8 cellular contexts compared by ENCODE assay signal in genomic region chr18:55509631-55510372, GRCh38.
A peak's percentile ranks its signal among the peaks of the same experiment; 100 is the strongest.
DNase-seq lines count a peak whose midpoint lies in the region; ATAC-seq, FAIRE-seq and TF ChIP-seq lines count a peak whose summit lies in the region.

No MANE protein-coding gene starts in this region.

- no peaks in the 10 kb centered on the region for H3K4me1 Mint-ChIP-seq in activated CD4-positive, alpha-beta memory T cell treated with anti-CD3 and anti-CD28 coated beads for 36 hours (ENCODE audit: low read depth)
- peaks cover 0 to 18% (median under 1%) of the 10 kb centered on the region in 4 donors for H3K4me1 Mint-ChIP-seq in naive thymus-derived CD8-positive, alpha-beta T cell

- H3K36me3 ChIP-seq in A673 (ENCODE audit: insufficient read depth, low read length, poor library complexity, severe bottlenecking) (no peaks in the 10 kb centered on the region), right lobe of liver (no peaks in the 10 kb centered on the region)

- H3K4me3 ChIP-seq in A673 (ENCODE audit: low read depth, low read length, poor library complexity, severe bottlenecking) (peak overlapping the region; percentile 18), right lobe of liver (no peak overlapping the region)

- H3K9me3 ChIP-seq in A673 (ENCODE audit: low read depth, low read length, poor library complexity, severe bottlenecking): no peaks in the 10 kb centered on the region
- no peaks in the 10 kb centered on the region for H3K9me3 ChIP-seq in right lobe of liver

- POLR2A ChIA-PET in A673 (lab: Charles Lee; ENCODE audit: low non-redundant PET): no interaction called here
- POLR2A ChIA-PET in activated CD4-positive, alpha-beta memory T cell treated with anti-CD3 and anti-CD28 coated beads for 36 hours (lab: Charles Lee): no interaction called here
- POLR2A ChIA-PET in naive thymus-derived CD8-positive, alpha-beta T cell (lab: Charles Lee): no interaction called here

- no peak overlapping the region for H3K27ac Mint-ChIP-seq in activated CD4-positive, alpha-beta memory T cell treated with anti-CD3 and anti-CD28 coated beads for 36 hours
- H3K27ac Mint-ChIP-seq in naive thymus-derived CD8-positive, alpha-beta T cell: peak overlapping the region in 1 of 10 donors; percentile 64

- peak; percentile 64 for FAIRE-seq in GM19239 (lab: Jason Lieb, UNC)

- no TSS peak for BruUV-seq in A673 (replicated peaks; lab: Mats Ljungman, UMichigan)

- H3K27me3 ChIP-seq in A673 (replicated peaks; ENCODE audit: insufficient read depth, low read depth, low read length, poor library complexity) (no peaks in the 10 kb centered on the region), right lobe of liver (no peaks in the 10 kb centered on the region)

- no peaks in the 10 kb centered on the region for H3K27me3 Mint-ChIP-seq in activated CD4-positive, alpha-beta memory T cell treated with anti-CD3 and anti-CD28 coated beads for 36 hours
- H3K27me3 Mint-ChIP-seq in naive thymus-derived CD8-positive, alpha-beta T cell: peaks cover 0 to 4% (median 0%) of the 10 kb centered on the region in 5 donors

- peak overlapping the region; percentile 82 for H3K27ac ChIP-seq in A673 (ENCODE audit: low read depth, low read length, poor library complexity, severe bottlenecking)
- H3K27ac ChIP-seq in right lobe of liver: peak overlapping the region; percentile 56 to 75 (median 66)

- no peak for TF ChIP-seq POLR2A in right lobe of liver (IDR thresholded peaks at IDR 0.05)

- no peak overlapping the region for H3K4me3 Mint-ChIP-seq in activated CD4-positive, alpha-beta memory T cell treated with anti-CD3 and anti-CD28 coated beads for 36 hours
- H3K4me3 Mint-ChIP-seq in naive thymus-derived CD8-positive, alpha-beta T cell: peak overlapping the region in 1 of 10 donors; percentile 53

- H3K36me3 Mint-ChIP-seq in activated CD4-positive, alpha-beta memory T cell treated with anti-CD3 and anti-CD28 coated beads for 36 hours: no peaks in the 10 kb centered on the region
- no peaks in the 10 kb centered on the region for H3K36me3 Mint-ChIP-seq in naive thymus-derived CD8-positive, alpha-beta T cell

- peak; percentile 61 for DNase-seq in A673 (ENCODE audit: low spot score)
- peak; percentile 9 for DNase-seq in GM19239 (ENCODE audit: insufficient read length, low spot score)
- peak; percentile 34 for DNase-seq in amniotic stem cell (lab: John Stamatoyannopoulos, UW)
- DNase-seq in right lobe of liver: no peak
- no peak for DNase-seq in activated CD4-positive, alpha-beta memory T cell treated with anti-CD3 and anti-CD28 coated beads for 36 hours
- no peak for DNase-seq in naive thymus-derived CD8-positive, alpha-beta T cell
- DNase-seq in NCI-H524 (lab: John Stamatoyannopoulos, UW): no peak

- peak; percentile 88 for ATAC-seq in HG03196 (IDR thresholded peaks at IDR 0.05; ENCODE audit: unreplicated experiment)
- ATAC-seq in right lobe of liver: peak; percentile 34 to 49 (median 36)
- no peak for ATAC-seq in naive thymus-derived CD8-positive, alpha-beta T cell

- intact Hi-C loops in A673 (cut with micrococcal nuclease; ENCODE audit: unreplicated experiment): loop anchor here (5.0 to 10.0 kb wide), 2 partner anchors 77 to 165 kb away; partner anchors contain the start of gene TCF4
- intact Hi-C loops in right lobe of liver (cut with DNase I): no loop called here
- intact Hi-C loops in activated CD4-positive, alpha-beta memory T cell treated with anti-CD3 and anti-CD28 coated beads for 36 hours (cut with micrococcal nuclease): no loop called here

- CTCF ChIA-PET in A673 (lab: Charles Lee): interaction anchor here (0.6 kb wide), 1 partner anchor 272 kb away, joined by 5 read pairs; no protein-coding TSS in a partner anchor
- CTCF ChIA-PET in activated CD4-positive, alpha-beta memory T cell treated with anti-CD3 and anti-CD28 coated beads for 36 hours (lab: Charles Lee): no interaction called here

- no peaks in the 10 kb centered on the region for H3K9me3 Mint-ChIP-seq in activated CD4-positive, alpha-beta memory T cell treated with anti-CD3 and anti-CD28 coated beads for 36 hours
- H3K9me3 Mint-ChIP-seq in naive thymus-derived CD8-positive, alpha-beta T cell: no peaks in the 10 kb centered on the region

- H3K4me1 ChIP-seq in A673 (ENCODE audit: insufficient read depth, low read length, poor library complexity, severe bottlenecking): peaks cover 67% of the 10 kb centered on the region
- no peaks in the 10 kb centered on the region for H3K4me1 ChIP-seq in right lobe of liver

- no peak for TF ChIP-seq CTCF in A673 (conservative IDR thresholded peaks at IDR 0.05; ENCODE audit: low read depth, low read length)
- TF ChIP-seq CTCF in right lobe of liver (IDR thresholded peaks at IDR 0.05): no peak

- WGBS in right lobe of liver (ENCODE audit: insufficient coverage, low coverage, low lambda C conversion rate, missing lambda C conversion rate): 57% methylated on average over 4 of the region's 4 CpGs

Comparison
In these comparisons a context has a peak if more than half of its experiments do, and no peak if none do; other contexts are left out.
1. DNase-seq: peak in A673 (single experiment), GM19239 (single experiment) and amniotic stem cell (single experiment); none in right lobe of liver (0 of 3), activated CD4-positive, alpha-beta memory T cell treated with anti-CD3 and anti-CD28 coated beads for 36 hours (single experiment), naive thymus-derived CD8-positive, alpha-beta T cell (0 of 10) and NCI-H524 (0 of 2).
2. ATAC-seq: peak in HG03196 (single experiment) and right lobe of liver (4 of 4); none in naive thymus-derived CD8-positive, alpha-beta T cell (0 of 2).